Comparison of ENCODE assay signal across 8 cellular contexts in genomic region chr2:12719400-12720104, GRCh38. TPM values are rescaled to one million over a fixed set of nuclear protein-coding genes. Genes with fewer than 3 reads are reported as not detected.
DNase-seq lines count a peak whose midpoint lies in the region; ATAC-seq and TF ChIP-seq lines count a peak whose summit lies in the region.

No MANE protein-coding gene starts in this region.

- no peak for ATAC-seq in body of pancreas
- ATAC-seq in memory B cell (ENCODE audit: low read depth) = no peak
- no peak for ATAC-seq in GM18861 (IDR thresholded peaks at IDR 0.05; ENCODE audit: unreplicated experiment)

- H3K27ac ChIP-seq in A673 (ENCODE audit: low read depth, low read length, poor library complexity, severe bottlenecking) = peak overlapping the region; percentile 88
- H3K27ac ChIP-seq in HUES48 (ENCODE audit: low read depth, low read length) = peak overlapping the region; percentile 43
- peak overlapping the region in 3 of 4 donors; percentile 87 to 92 (median 88) for H3K27ac ChIP-seq in body of pancreas
- H3K27ac ChIP-seq in vagina = peak overlapping the region; percentile 81

- H3K27me3 ChIP-seq in A673 (replicated peaks; ENCODE audit: insufficient read depth, low read depth, low read length, poor library complexity) = no peaks in the 10 kb centered on the region
- H3K27me3 ChIP-seq in HUES48 (ENCODE audit: control insufficient read depth, insufficient read depth, low read length) = peaks cover 10% of the 10 kb centered on the region
- H3K27me3 ChIP-seq in body of pancreas = no peaks in the 10 kb centered on the region
- no peaks in the 10 kb centered on the region for H3K27me3 ChIP-seq in vagina

- DNase-seq in A673 (ENCODE audit: low spot score) (peak; percentile 36), body of pancreas (no peak), memory B cell (ENCODE audit: low spot score in 2 of 2) (no peak), vagina (ENCODE audit: extremely low spot score in 2 of 2) (peak in 1 of 2 donors; percentile 84), NCI-H2196 treated with DMSO at 0.1 percent for 48 hours (lab: John Stamatoyannopoulos, UW; ENCODE audit: unreplicated experiment) (no peak)
- no peak for DNase-seq in effector CD4-positive, alpha-beta T cell

- peak overlapping the region; percentile 99 for H3K4me3 Mint-ChIP-seq in memory B cell

- H3K9ac ChIP-seq in HUES48 (ENCODE audit: low read depth, low read length) = peak overlapping the region; percentile 79; the same call in 1 of the 2 replicates

- peaks cover 8% of the 10 kb centered on the region for H3K36me3 Mint-ChIP-seq in memory B cell

- POLR2A ChIA-PET in A673 (lab: Charles Lee; ENCODE audit: low non-redundant PET) = no interaction called here

- CTCF ChIA-PET in A673 (lab: Charles Lee) = interaction anchor here (0.9 to 1.7 kb wide), 2 partner anchors 212 to 287 kb away, joined by 3 to 8 read pairs; no protein-coding TSS in a partner anchor

- H3K9me3 Mint-ChIP-seq in memory B cell = no peaks in the 10 kb centered on the region

- TF ChIP-seq CTCF in A673 (conservative IDR thresholded peaks at IDR 0.05; ENCODE audit: low read depth, low read length) = no peak
- no peak for TF ChIP-seq CTCF in body of pancreas (IDR thresholded peaks at IDR 0.05)
- no peak for TF ChIP-seq CTCF in vagina (IDR thresholded peaks at IDR 0.05)

- no peaks in the 10 kb centered on the region for H3K27me3 Mint-ChIP-seq in memory B cell

- intact Hi-C loops in A673 (cut with micrococcal nuclease; ENCODE audit: unreplicated experiment) = loop anchor here (1.0 to 5.0 kb wide), 4 partner anchors 107 to 547 kb away; no protein-coding TSS in a partner anchor
- intact Hi-C loops in body of pancreas (cut with DNase I) = no loop called here
- intact Hi-C loops in vagina (cut with DNase I) = loop anchor here (5.0 to 10.0 kb wide), 5 partner anchors 98 to 855 kb away; no protein-coding TSS in a partner anchor

- H3K9me3 ChIP-seq in A673 (ENCODE audit: low read depth, low read length, poor library complexity, severe bottlenecking) = no peaks in the 10 kb centered on the region
- no peaks in the 10 kb centered on the region for H3K9me3 ChIP-seq in HUES48 (ENCODE audit: control insufficient read depth, insufficient read depth, low read length)
- no peaks in the 10 kb centered on the region for H3K9me3 ChIP-seq in body of pancreas
- no peaks in the 10 kb centered on the region for H3K9me3 ChIP-seq in vagina

- peaks cover 48% of the 10 kb centered on the region for H3K4me1 ChIP-seq in A673 (ENCODE audit: insufficient read depth, low read length, poor library complexity, severe bottlenecking)
- peaks cover 39% of the 10 kb centered on the region for H3K4me1 ChIP-seq in HUES48 (ENCODE audit: control insufficient read depth, insufficient read depth, low read length)
- H3K4me1 ChIP-seq in body of pancreas = peaks cover 37% of the 10 kb centered on the region
- H3K4me1 ChIP-seq in vagina = peaks cover 65% of the 10 kb centered on the region

- no TSS peak for BruUV-seq in A673 (replicated peaks; lab: Mats Ljungman, UMichigan)

- H3K4me3 ChIP-seq in A673 (ENCODE audit: low read depth, low read length, poor library complexity, severe bottlenecking) (peak overlapping the region; percentile 87), HUES48 (ENCODE audit: low read depth, low read length) (peak overlapping the region; percentile 90), body of pancreas (no peak overlapping the region), vagina (peak overlapping the region; percentile 73 to 75)

- TF ChIP-seq POLR2A in body of pancreas (IDR thresholded peaks at IDR 0.05) (no peak), vagina (IDR thresholded peaks at IDR 0.05) (no peak)

- H3K36me3 ChIP-seq in A673 (ENCODE audit: insufficient read depth, low read length, poor library complexity, severe bottlenecking) (peaks cover 18% of the 10 kb centered on the region), HUES48 (ENCODE audit: control insufficient read depth, insufficient read depth, low read length) (peaks cover 13% of the 10 kb centered on the region), body of pancreas (replicated peaks in 1 of 2; ENCODE audit: insufficient read depth in 1 of 2, low read depth in 2 of 2) (no peaks in the 10 kb centered on the region), vagina (peaks cover 0 to 14% of the 10 kb centered on the region in 2 donors)

- H3K4me1 Mint-ChIP-seq in memory B cell = peaks cover 39% of the 10 kb centered on the region

- H3K27ac Mint-ChIP-seq in memory B cell = peak overlapping the region; percentile 93

- 57 to 67% methylated on average over 9 of the region's 9 CpGs for WGBS in body of pancreas, 2 donors

RNA-seq across cellular contexts. Expression of gene TRIB2, which starts 2.8 kb away (rescaled TPM):
- total RNA-seq in A673 (2021) (92.3 and 100.0 TPM in 2 replicates), body of pancreas (10 to 100 TPM; 49.3 to 99.2 TPM), vagina (64.8 TPM)

Comparison
In these comparisons a context has a peak if more than half of its experiments do, and no peak if none do; other contexts are left out.
1. H3K4me3 ChIP-seq: peak in A673 (single experiment), HUES48 (single experiment) and vagina (2 of 2); none in body of pancreas (0 of 2).
2. Peak in every context shown above with its lines, with median percentiles within 50 percentile points of each other: H3K27ac ChIP-seq.